16 cellular contexts compared by ENCODE assay signal in the genomic region with DNA sequence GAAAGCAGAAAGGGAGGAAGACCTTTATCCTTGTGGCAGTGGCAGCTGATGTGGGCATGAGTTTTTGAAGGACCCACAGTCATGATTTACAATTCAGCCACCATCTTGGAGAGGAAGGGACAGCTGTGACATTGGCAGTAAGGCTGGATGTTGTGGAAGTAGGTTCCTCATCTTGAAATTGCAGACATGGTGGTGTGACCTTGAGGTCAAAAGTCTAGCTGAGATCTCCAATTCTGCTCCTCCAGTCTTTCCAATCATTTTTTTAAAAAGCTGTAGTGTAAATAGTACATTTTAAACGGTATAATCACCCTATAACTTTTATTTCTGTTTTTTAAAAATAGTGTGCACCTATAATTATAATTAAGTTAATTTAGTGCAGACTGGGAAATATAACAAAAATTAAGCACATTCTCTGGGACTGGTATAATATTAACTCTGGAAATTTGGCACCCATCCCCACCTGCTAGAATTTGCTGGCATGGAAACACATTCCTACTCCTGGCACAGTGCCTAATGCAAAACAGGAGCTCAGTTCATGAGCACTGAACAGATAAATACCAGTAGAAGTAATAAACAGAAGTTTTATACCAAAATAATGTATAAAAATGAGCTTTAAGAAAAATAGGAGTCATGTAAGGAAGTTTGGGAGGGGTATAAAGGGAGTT. TPM values are rescaled to one million over a fixed set of nuclear protein-coding genes. Genes with fewer than 3 reads are reported as not detected.
DNase-seq lines count a peak whose midpoint lies in the region; ATAC-seq and TF ChIP-seq lines count a peak whose summit lies in the region.
"Had no signal": no experiment of that assay in that cellular context is flagged by ENCODE, and none has a peak within 500 bp of the region (broad histone marks: within the 10 kb centered on the region; RNA-seq: fewer than 3 reads in every experiment).

No MANE protein-coding gene starts in this region.

- intact Hi-C loops in posterior cingulate gyrus (cut with DNase I) = no loop called here

- in situ Hi-C loops in G401 (cut with HindIII; ENCODE audit: low sequenced_read_pairs) = no loop called here

- H3K4me3 ChIP-seq in choroid plexus epithelial cell (ENCODE audit: low read depth, low read length) = no peak overlapping the region
- H3K4me3 ChIP-seq: gastroesophageal sphincter, GM12878, PC-9, uterus had no signal

- no peak for ATAC-seq in GM18861 (IDR thresholded peaks at IDR 0.05; ENCODE audit: unreplicated experiment)
- ATAC-seq: gastroesophageal sphincter, GM12878 had no signal

- TF ChIP-seq CTCF in choroid plexus epithelial cell (conservative IDR thresholded peaks at IDR 0.05; ENCODE audit: low read depth, low read length) = no peak

- DNase-seq in G401 (ENCODE audit: low spot score) (peak; percentile 4), NCI-H2171 (lab: John Stamatoyannopoulos, UW) (peak; percentile 18), choroid plexus epithelial cell (ENCODE audit: low read depth) (peak; percentile 62), myocyte (ENCODE audit: low read depth) (peak; percentile 74), posterior cingulate gyrus (no peak), SK-N-DZ (ENCODE audit: low spot score) (no peak)
- DNase-seq in activated CD4-positive, alpha-beta T cell treated with anti-CD3 and anti-CD28 coated beads, Interleukin-2, amount 50 U/mL, for 4 hours = no peak
- DNase-seq: activated T-cell treated with anti-CD3 and anti-CD28 coated beads, Interleukin-2, amount 50 U/mL, for 24 hours; Caco-2; mesendoderm; uterus; WERI-Rb-1 had no signal

RNA-seq across cellular contexts. Expression of a gene that starts 23.8 kb away (rescaled TPM):
- total RNA-seq in G401 (2014; rRNA removed; shearing (Covaris generic)) = not detected in 2 replicates
- 1.0 and 1.1 TPM in 2 replicates for total RNA-seq in myocyte
- 23.1 TPM for polyA plus RNA-seq in myocyte (2012)
- 0.05 TPM in 1 of 2 replicates, not detected in the other for polyA plus RNA-seq in SK-N-DZ (2014; cell fraction: cytosol; rRNA removed)
- polyA plus RNA-seq in SK-N-DZ (2014; cell fraction: nucleus; rRNA removed) = 0.23 TPM in 1 of 2 replicates, not detected in the other
- total RNA-seq: GM12878 had no signal

Comparison
In these comparisons a context has a peak if more than half of its experiments do, and no peak if none do; other contexts are left out.
1. DNase-seq: peak in G401 (single experiment), NCI-H2171 (single experiment), choroid plexus epithelial cell (single experiment) and myocyte (single experiment); none in posterior cingulate gyrus (0 of 10), SK-N-DZ (single experiment) and activated CD4-positive, alpha-beta T cell treated with anti-CD3 and anti-CD28 coated beads, Interleukin-2, amount 50 U/mL, for 4 hours (0 of 2).